ENCODE assay signal across 8 cellular contexts in the genomic region with DNA sequence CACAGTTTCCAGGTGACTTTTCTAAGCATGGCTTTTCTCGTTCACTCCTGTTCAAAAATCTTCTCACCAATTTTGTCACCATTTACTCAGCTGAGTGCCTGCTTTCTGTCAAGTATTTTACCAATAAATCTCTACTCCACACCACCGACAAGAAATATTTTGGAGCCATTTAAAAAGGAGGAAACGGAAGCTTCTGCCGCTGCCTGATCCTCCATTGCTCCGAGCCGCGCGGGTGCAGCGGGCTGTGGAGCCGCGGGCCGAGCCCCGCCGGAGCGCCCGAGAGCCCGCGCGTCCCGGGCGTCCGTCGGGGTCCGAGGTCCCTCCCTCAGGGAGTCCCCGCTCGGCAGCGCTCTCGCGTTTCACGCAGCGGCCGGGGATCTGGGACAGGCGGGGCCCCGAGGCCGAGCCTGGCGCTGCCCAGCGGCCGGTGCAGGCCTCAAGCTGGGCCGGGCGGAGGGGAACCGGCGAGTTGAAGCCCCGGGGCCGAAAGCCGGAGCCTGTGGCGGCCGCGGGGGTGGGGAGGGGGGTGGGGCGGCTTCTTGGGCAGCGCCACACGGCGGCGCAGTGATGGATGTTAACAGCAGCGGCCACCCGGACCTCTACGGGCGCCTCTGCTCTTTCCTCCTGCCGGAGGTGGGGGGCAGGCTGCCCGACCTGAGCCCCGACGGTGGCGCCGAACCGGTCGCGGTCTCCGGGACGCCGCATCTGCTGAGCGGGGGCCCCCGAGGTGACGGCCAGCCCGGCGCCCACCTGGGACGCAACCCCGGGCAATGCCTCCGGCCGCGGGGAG. TPM values are rescaled to one million over a fixed set of nuclear protein-coding genes. Genes with fewer than 3 reads are reported as not detected.
DNase-seq lines count a peak whose midpoint lies in the region; ATAC-seq and TF ChIP-seq lines count a peak whose summit lies in the region.

No MANE protein-coding gene starts in this region.

- TF ChIP-seq POLR2A in Peyer's patch (IDR thresholded peaks at IDR 0.05) (no peak), gastroesophageal sphincter (IDR thresholded peaks at IDR 0.05) (no peak), uterus (IDR thresholded peaks at IDR 0.05) (peak in 1 of 2 donors; percentile 26)

- TF ChIP-seq CTCF in DOHH2 (IDR thresholded peaks at IDR 0.05; ENCODE audit: low read depth, low read length, poor library complexity, severe bottlenecking) (no peak), Peyer's patch (IDR thresholded peaks at IDR 0.05) (peak in 5 of 6 experiments; percentile 23 to 46 (median 34)), gastroesophageal sphincter (IDR thresholded peaks at IDR 0.05) (peak in 3 of 4 experiments; percentile 6 to 71 (median 35)), neural crest cell (conservative IDR thresholded peaks at IDR 0.05) (peak; percentile 63), uterus (IDR thresholded peaks at IDR 0.05) (peak in 3 of 4 experiments; percentile 15 to 57 (median 31))

- H3K27ac ChIP-seq in DOHH2 (ENCODE audit: low read depth, low read length) (no peak overlapping the region), Peyer's patch (peak overlapping the region; percentile 85 to 98 (median 92)), gastroesophageal sphincter (peak overlapping the region; percentile 74 to 98 (median 94)), uterus (peak overlapping the region; percentile 90 to 99)

- no peaks in the 10 kb centered on the region for H3K36me3 ChIP-seq in DOHH2 (ENCODE audit: control insufficient read depth, low read length)
- H3K36me3 ChIP-seq in Peyer's patch = no peaks in the 10 kb centered on the region
- H3K36me3 ChIP-seq in gastroesophageal sphincter = no peaks in the 10 kb centered on the region
- H3K36me3 ChIP-seq in uterus = no peaks in the 10 kb centered on the region

- H3K36me3 Mint-ChIP-seq in activated naive CD4-positive, alpha-beta T cell treated with anti-CD3 and anti-CD28 coated beads, Interleukin-2, amount 50 U/mL, for 24 hours = no peaks in the 10 kb centered on the region
- no peaks in the 10 kb centered on the region for H3K36me3 Mint-ChIP-seq in neural crest cell (ENCODE audit: low read depth)

- peak; percentile 58 to 80 (median 75) for DNase-seq in Peyer's patch
- peak; percentile 52 for DNase-seq in neural crest cell (ENCODE audit: low read depth, low spot score)
- peak; percentile 61 to 66 for DNase-seq in uterus

- ATAC-seq in HG02938 (IDR thresholded peaks at IDR 0.05; ENCODE audit: unreplicated experiment) (peak; percentile 14), gastroesophageal sphincter (peak; percentile 34), HG03045 (IDR thresholded peaks at IDR 0.05; ENCODE audit: unreplicated experiment) (no peak)

- intact Hi-C loops in uterus (cut with DNase I; ENCODE audit: low total_unique reads) = no loop called here

- H3K4me1 ChIP-seq in DOHH2 (ENCODE audit: control insufficient read depth, low read length) = peaks cover 14% of the 10 kb centered on the region
- H3K4me1 ChIP-seq in Peyer's patch = peaks cover 0 to 27% (median 3%) of the 10 kb centered on the region in 4 donors
- peaks cover 0 to 45% (median 9%) of the 10 kb centered on the region in 3 donors for H3K4me1 ChIP-seq in gastroesophageal sphincter
- no peaks in the 10 kb centered on the region for H3K4me1 ChIP-seq in uterus

- H3K4me2 ChIP-seq in DOHH2 (ENCODE audit: low read length) = peak overlapping the region; percentile 87

- peaks cover 38% of the 10 kb centered on the region for H3K4me1 Mint-ChIP-seq in activated naive CD4-positive, alpha-beta T cell treated with anti-CD3 and anti-CD28 coated beads, Interleukin-2, amount 50 U/mL, for 24 hours
- H3K4me1 Mint-ChIP-seq in neural crest cell = peaks cover 23% of the 10 kb centered on the region

- no peaks in the 10 kb centered on the region for H3F3A ChIP-seq in DOHH2 (ENCODE audit: control insufficient read depth, insufficient read depth)

- no peaks in the 10 kb centered on the region for H3K79me2 ChIP-seq in DOHH2 (ENCODE audit: control insufficient read depth, low read length)

- WGBS in gastroesophageal sphincter (ENCODE audit: low coverage in 1 of 2), 2 donors = 0% methylated on average over 4 to 7 of the region's 79 CpGs

- H3K4me3 ChIP-seq in DOHH2 (ENCODE audit: low read length) = peak overlapping the region; percentile 70
- H3K4me3 ChIP-seq in Peyer's patch = peak overlapping the region; percentile 65 to 93 (median 82)
- peak overlapping the region; percentile 62 to 85 for H3K4me3 ChIP-seq in gastroesophageal sphincter
- H3K4me3 ChIP-seq in uterus = peak overlapping the region; percentile 42 to 73

- no peaks in the 10 kb centered on the region for H3K9me2 ChIP-seq in DOHH2 (replicated peaks; ENCODE audit: control insufficient read depth, low read length)

- no peaks in the 10 kb centered on the region for H3K9me3 ChIP-seq in DOHH2 (ENCODE audit: control insufficient read depth, insufficient read depth, low read length)
- H3K9me3 ChIP-seq in Peyer's patch = no peaks in the 10 kb centered on the region
- H3K9me3 ChIP-seq in gastroesophageal sphincter = no peaks in the 10 kb centered on the region
- no peaks in the 10 kb centered on the region for H3K9me3 ChIP-seq in uterus

- H4K20me1 ChIP-seq in DOHH2 (ENCODE audit: control insufficient read depth, insufficient read depth, low read depth, low read length) = no peaks in the 10 kb centered on the region

- peak overlapping the region; percentile 79 for H3K27ac Mint-ChIP-seq in activated naive CD4-positive, alpha-beta T cell treated with anti-CD3 and anti-CD28 coated beads, Interleukin-2, amount 50 U/mL, for 24 hours
- H3K27ac Mint-ChIP-seq in neural crest cell (ENCODE audit: unreplicated experiment) = peak overlapping the region; percentile 52

- peak overlapping the region; percentile 92 for H3K4me3 Mint-ChIP-seq in activated naive CD4-positive, alpha-beta T cell treated with anti-CD3 and anti-CD28 coated beads, Interleukin-2, amount 50 U/mL, for 24 hours
- peak overlapping the region; percentile 90 for H3K4me3 Mint-ChIP-seq in neural crest cell

- no peaks in the 10 kb centered on the region for H3K27me3 Mint-ChIP-seq in activated naive CD4-positive, alpha-beta T cell treated with anti-CD3 and anti-CD28 coated beads, Interleukin-2, amount 50 U/mL, for 24 hours
- peaks cover 31% of the 10 kb centered on the region for H3K27me3 Mint-ChIP-seq in neural crest cell (ENCODE audit: low read depth)

- TF ChIP-seq EP300 in gastroesophageal sphincter (IDR thresholded peaks at IDR 0.05) = no peak

- H3K9me3 Mint-ChIP-seq in activated naive CD4-positive, alpha-beta T cell treated with anti-CD3 and anti-CD28 coated beads, Interleukin-2, amount 50 U/mL, for 24 hours = no peaks in the 10 kb centered on the region
- H3K9me3 Mint-ChIP-seq in neural crest cell = no peaks in the 10 kb centered on the region

- H3K27me3 ChIP-seq in DOHH2 (ENCODE audit: control insufficient read depth, low read length) (peaks cover 42% of the 10 kb centered on the region), Peyer's patch (no peaks in the 10 kb centered on the region), gastroesophageal sphincter (no peaks in the 10 kb centered on the region), uterus (no peaks in the 10 kb centered on the region)

RNA-seq across cellular contexts. Expression of a gene that starts 1.1 kb away (rescaled TPM):
- total RNA-seq in Peyer's patch = 100 to 1,000 TPM in 3 of 4 donors, 10 to 100 TPM in 1; 68.5 to 196 (median 184) TPM
- 10 to 100 TPM; 33.8 to 47.5 (median 41.9) TPM for total RNA-seq in gastroesophageal sphincter
- total RNA-seq in neural crest cell = 23.6 and 27.7 TPM in 2 replicates
- total RNA-seq in uterus = 10 to 100 TPM; 10.5 to 64.4 (median 40.9) TPM

RNA-seq across cellular contexts. Expression of a gene that starts 43.1 kb away (rescaled TPM):
- total RNA-seq in Peyer's patch (1 to 10 TPM; 6.5 to 9.1 (median 7.2) TPM), gastroesophageal sphincter (1 to 10 TPM; 4.7 to 6.5 (median 5.5) TPM), neural crest cell (16.0 and 16.3 TPM in 2 replicates), uterus (1 to 10 TPM; 2.4 to 8.3 (median 4.6) TPM)

RNA-seq across cellular contexts. Expression of a gene that starts 49.2 kb away (rescaled TPM):
- total RNA-seq in Peyer's patch (1 to 10 TPM in 1 of 4 donors, not detected in 3; 1.3 TPM), gastroesophageal sphincter (not detected), neural crest cell (not detected in 2 replicates), uterus (not detected)
